ENCODE assay signal across 30 cellular contexts in the genomic region with DNA sequence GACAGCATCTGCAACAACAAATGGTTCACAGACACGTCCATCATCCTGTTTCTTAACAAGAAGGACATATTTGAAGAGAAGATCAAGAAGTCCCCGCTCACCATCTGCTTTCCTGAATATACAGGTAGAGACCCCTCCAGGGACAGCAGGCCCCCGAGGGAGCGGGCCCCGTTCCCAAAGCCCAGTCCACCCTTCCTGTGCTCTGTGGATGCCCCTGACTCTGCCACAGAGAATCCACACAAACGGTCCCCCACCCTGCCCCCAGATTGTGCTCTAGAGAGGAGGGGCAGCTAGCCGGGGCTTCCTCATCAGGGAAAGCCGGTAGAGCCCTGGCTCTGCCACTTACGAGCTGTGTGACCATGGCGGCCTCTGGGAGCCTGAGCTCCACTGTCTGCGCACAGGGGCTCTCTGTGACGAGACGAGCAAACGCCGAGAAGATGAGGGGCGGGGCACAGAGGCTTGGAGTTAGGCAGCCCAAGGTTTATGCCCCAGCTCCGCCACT.
"Had no signal": no experiment of that assay in that cellular context is flagged by ENCODE, and none has a peak within 500 bp of the region (broad histone marks: within the 10 kb centered on the region; RNA-seq: fewer than 3 reads in every experiment).

No MANE protein-coding gene starts in this region.

- H2AFZ ChIP-seq: PC-9 had no signal

- H3K9me3 Mint-ChIP-seq: activated CD4-positive, alpha-beta T cell treated with anti-CD3 and anti-CD28 coated beads, Interleukin-2, amount 10 ng/mL, durations not matched to agents 24 days and 14 days; activated naive CD4-positive, alpha-beta T cell treated with anti-CD3 and anti-CD28 coated beads, Interleukin-2, amount 50 U/mL, for 24 hours; activated naive CD8-positive, alpha-beta T cell treated with anti-CD3 and anti-CD28 coated beads, Interleukin-2, amount 10 ng/mL, durations not matched to agents 7 days and 5 days; activated T-cell treated with anti-CD3 and anti-CD28 coated beads, Interleukin-2, amount 50 U/mL, for 24 hours; activated T-helper 2 cell treated with anti-CD3 and anti-CD28 coated beads, Interferon-gamma antibody, Interleukin-2, Interleukin-4, amounts not matched to agents 10 μg/mL and 5 μg/mL and 100 μg/mL, durations not matched to agents 14 hours and 24 hours and 36 hours; T-helper 1 cell treated with Interleukin-12 subunit alpha and Interleukin-12 subunit beta and Interleukin-4 antibody, amounts not matched to agents 30 μg/mL and 1 μg/mL, for 36 hours; T-helper 2 cell treated with Interferon-gamma antibody and Interleukin-4, amounts not matched to agents 5 μg/mL and 100 μg/mL, for 36 hours had no signal

- H3K36me3 ChIP-seq: ascending aorta, cardiac muscle cell had no signal

- H3K9me3 ChIP-seq: ascending aorta, SJSA1, SK-N-SH had no signal

- H3K36me3 Mint-ChIP-seq: activated naive CD4-positive, alpha-beta T cell treated with anti-CD3 and anti-CD28 coated beads, Interleukin-2, amount 50 U/mL, for 24 hours; activated naive CD8-positive, alpha-beta T cell treated with anti-CD3 and anti-CD28 coated beads, Interleukin-2, amount 10 ng/mL, durations not matched to agents 7 days and 5 days had no signal

- H3K27ac Mint-ChIP-seq: activated CD4-positive, alpha-beta T cell treated with anti-CD3 and anti-CD28 coated beads, Interleukin-2, amount 10 ng/mL, durations not matched to agents 24 days and 14 days; activated CD8-positive, alpha-beta T cell treated with anti-CD3 and anti-CD28 coated beads, Interleukin-2, amount 10 ng/mL, durations not matched to agents 7 days and 5 days; activated naive CD4-positive, alpha-beta T cell treated with anti-CD3 and anti-CD28 coated beads, Interleukin-2, amount 50 U/mL, for 24 hours; activated naive CD8-positive, alpha-beta T cell treated with anti-CD3 and anti-CD28 coated beads, Interleukin-2, amount 10 ng/mL, durations not matched to agents 7 days and 5 days; activated T-cell treated with anti-CD3 and anti-CD28 coated beads, Interleukin-2, amount 50 U/mL, for 24 hours; activated T-helper 2 cell treated with anti-CD3 and anti-CD28 coated beads, Interferon-gamma antibody, Interleukin-2, Interleukin-4, amounts not matched to agents 10 μg/mL and 5 μg/mL and 100 μg/mL, durations not matched to agents 14 hours and 24 hours and 36 hours; T-helper 1 cell treated with Interleukin-12 subunit alpha and Interleukin-12 subunit beta and Interleukin-4 antibody, amounts not matched to agents 30 μg/mL and 1 μg/mL, for 36 hours; T-helper 2 cell treated with Interferon-gamma antibody and Interleukin-4, amounts not matched to agents 5 μg/mL and 100 μg/mL, for 36 hours had no signal

- H3K27me3 ChIP-seq: ascending aorta, cardiac muscle cell, SJSA1 had no signal

- H3K27ac ChIP-seq: ascending aorta, cardiac muscle cell, PC-9, SJSA1 had no signal

- H3K9ac ChIP-seq: SK-N-SH had no signal

- ATAC-seq: activated CD8-positive, alpha-beta T cell treated with anti-CD3 and anti-CD28 coated beads, Interleukin-2, amount 10 ng/mL, durations not matched to agents 7 days and 5 days; K562 had no signal

- H3K4me3 Mint-ChIP-seq: activated CD4-positive, alpha-beta T cell treated with anti-CD3 and anti-CD28 coated beads, Interleukin-2, amount 10 ng/mL, durations not matched to agents 24 days and 14 days; activated CD8-positive, alpha-beta T cell treated with anti-CD3 and anti-CD28 coated beads, Interleukin-2, amount 10 ng/mL, durations not matched to agents 7 days and 5 days; activated naive CD4-positive, alpha-beta T cell treated with anti-CD3 and anti-CD28 coated beads, Interleukin-2, amount 50 U/mL, for 24 hours; activated naive CD8-positive, alpha-beta T cell treated with anti-CD3 and anti-CD28 coated beads, Interleukin-2, amount 10 ng/mL, durations not matched to agents 7 days and 5 days; activated T-cell treated with anti-CD3 and anti-CD28 coated beads, Interleukin-2, amount 50 U/mL, for 24 hours; T-helper 1 cell treated with Interleukin-12 subunit alpha and Interleukin-12 subunit beta and Interleukin-4 antibody, amounts not matched to agents 30 μg/mL and 1 μg/mL, for 36 hours; T-helper 2 cell treated with Interferon-gamma antibody and Interleukin-4, amounts not matched to agents 5 μg/mL and 100 μg/mL, for 36 hours had no signal

- H3K4me1 ChIP-seq: ascending aorta had no signal

- H3K27me3 Mint-ChIP-seq: activated CD4-positive, alpha-beta T cell treated with anti-CD3 and anti-CD28 coated beads, Interleukin-2, amount 10 ng/mL, durations not matched to agents 24 days and 14 days; activated naive CD4-positive, alpha-beta T cell treated with anti-CD3 and anti-CD28 coated beads, Interleukin-2, amount 50 U/mL, for 24 hours; activated naive CD8-positive, alpha-beta T cell treated with anti-CD3 and anti-CD28 coated beads, Interleukin-2, amount 10 ng/mL, durations not matched to agents 7 days and 5 days; activated T-cell treated with anti-CD3 and anti-CD28 coated beads, Interleukin-2, amount 50 U/mL, for 24 hours had no signal

- DNase-seq: activated CD4-positive, alpha-beta T cell treated with anti-CD3 and anti-CD28 coated beads, Interleukin-2, amount 10 ng/mL, durations not matched to agents 24 days and 14 days; activated CD4-positive, alpha-beta T cell treated with anti-CD3 and anti-CD28 coated beads, Interleukin-2, amount 50 U/mL, for 4 hours; activated CD8-positive, alpha-beta T cell treated with anti-CD3 and anti-CD28 coated beads, Interleukin-2, amount 10 ng/mL, durations not matched to agents 7 days and 5 days; activated gamma-delta T cell; activated naive CD4-positive, alpha-beta T cell treated with Interleukin-2 at 50 U/mL for 16 hours; activated naive CD8-positive, alpha-beta T cell treated with anti-CD3 and anti-CD28 coated beads, Interleukin-2, amount 10 ng/mL, durations not matched to agents 7 days and 5 days; activated T-cell treated with anti-CD3 and anti-CD28 coated beads, Interleukin-2, amount 50 U/mL, for 24 hours; amygdala; NCI-H1092 treated with DMSO at 0.1 percent for 48 hours; NCI-H1417; NCI-H146; NCI-H187; NCI-H2029 treated with DMSO at 0.1 percent for 48 hours; NCI-H2107; NCI-H2171; NCI-H510A; NCI-H526; NCI-H748 treated with DMSO at 0.1 percent for 48 hours; NK-92 treated with Interleukin-12 subunit alpha and Interleukin-12 subunit beta, amount 100 ng/mL, for 24 hours; PC-9; SHP77 treated with DMSO at 0.1 percent for 48 hours; SK-N-SH had no signal

- H3K4me3 ChIP-seq: ascending aorta, cardiac muscle cell, K562, PC-9, SJSA1 had no signal

- H3K4me2 ChIP-seq: PC-9, SK-N-SH had no signal

- H3K4me1 Mint-ChIP-seq: activated CD4-positive, alpha-beta T cell treated with anti-CD3 and anti-CD28 coated beads, Interleukin-2, amount 10 ng/mL, durations not matched to agents 24 days and 14 days; activated naive CD4-positive, alpha-beta T cell treated with anti-CD3 and anti-CD28 coated beads, Interleukin-2, amount 50 U/mL, for 24 hours; activated naive CD8-positive, alpha-beta T cell treated with anti-CD3 and anti-CD28 coated beads, Interleukin-2, amount 10 ng/mL, durations not matched to agents 7 days and 5 days had no signal
